Comparison of ENCODE assay signal across 15 cellular contexts in genomic region chr6:2034256-2034655, GRCh38.
DNase-seq lines count a peak whose midpoint lies in the region; ATAC-seq and TF ChIP-seq lines count a peak whose summit lies in the region.
"Had no signal": no experiment of that assay in that cellular context is flagged by ENCODE, and none has a peak within 500 bp of the region (broad histone marks: within the 10 kb centered on the region; RNA-seq: fewer than 3 reads in every experiment).

No MANE protein-coding gene starts in this region.

- H3K36me3 Mint-ChIP-seq in chondrocyte (ENCODE audit: low read depth) (no peaks in the 10 kb centered on the region), endodermal cell (ENCODE audit: low read depth) (no peaks in the 10 kb centered on the region)
- H3K36me3 Mint-ChIP-seq in activated T-cell treated with anti-CD3 and anti-CD28 coated beads, Interleukin-2, amount 50 U/mL, for 72 hours (ENCODE audit: insufficient read depth in 2 of 2): no peaks in the 10 kb centered on the region

- H2BK5ac ChIP-seq in IMR-90 (ENCODE audit: low read depth, low read length, poor library complexity, severe bottlenecking): no peak overlapping the region

- no peak for TF ChIP-seq POLR2A in IMR-90 (IDR thresholded peaks at IDR 0.05; ENCODE audit: low read depth, low read length)
- TF ChIP-seq POLR2A in uterus (IDR thresholded peaks at IDR 0.05): no peak

- H3K56ac ChIP-seq in IMR-90 (ENCODE audit: extremely low read depth, insufficient read depth, low read length): no peak overlapping the region

- no peak overlapping the region for H2BK15ac ChIP-seq in IMR-90 (ENCODE audit: low read depth, low read length)

- H3K79me2 ChIP-seq in osteoblast (ENCODE audit: insufficient read depth, low read length): no peaks in the 10 kb centered on the region

- H3K36me3 ChIP-seq in IMR-90 (ENCODE audit: control insufficient read depth, insufficient read depth, low read length) (no peaks in the 10 kb centered on the region), osteoblast (ENCODE audit: insufficient read depth, low read length) (no peaks in the 10 kb centered on the region), uterus (no peaks in the 10 kb centered on the region), endodermal cell (ENCODE audit: control insufficient read depth, insufficient read depth, low read length) (no peaks in the 10 kb centered on the region)

- WGBS in IMR-90 (ENCODE audit: extremely low coverage in 2 of 2, insufficient read length in 1 of 2), 2 experiments: no CpG with 5 or more reads among the region's 6 CpGs
- WGBS in endodermal cell (ENCODE audit: insufficient coverage in 1 of 2, insufficient read length in 1 of 2), 2 experiments: 92 to 94% methylated on average over 6 of the region's 6 CpGs

- POLR2A ChIA-PET in IMR-90 (lab: Charles Lee; ENCODE audit: unreplicated experiment): no interaction called here

- no peak overlapping the region for H3K14ac ChIP-seq in IMR-90 (replicated peaks; ENCODE audit: low read depth, low read length)

- H3K18ac ChIP-seq in IMR-90 (ENCODE audit: low read depth, low read length): no peak overlapping the region

- peak overlapping the region; percentile 93 for H3K27ac Mint-ChIP-seq in chondrocyte (ENCODE audit: unreplicated experiment)
- no peak overlapping the region for H3K27ac Mint-ChIP-seq in activated T-cell treated with anti-CD3 and anti-CD28 coated beads, Interleukin-2, amount 50 U/mL, for 72 hours
- no peak overlapping the region for H3K27ac Mint-ChIP-seq in endodermal cell
- H3K27ac Mint-ChIP-seq: CD4-positive, alpha-beta T cell; H9 had no signal

- in situ Hi-C loops in IMR-90 (cut with MboI; ENCODE audit: low sequenced_read_pairs): no loop called here

- H3K4me1 Mint-ChIP-seq in chondrocyte (ENCODE audit: low read depth) (peaks cover 39% of the 10 kb centered on the region), endodermal cell (no peaks in the 10 kb centered on the region)
- H3K4me1 Mint-ChIP-seq in activated T-cell treated with anti-CD3 and anti-CD28 coated beads, Interleukin-2, amount 50 U/mL, for 72 hours (ENCODE audit: low read depth): peaks cover 42% of the 10 kb centered on the region

- ATAC-seq in IMR-90 (ENCODE audit: low read depth) (peak; percentile 48), left lobe of liver (peak; percentile 61)
- ATAC-seq in activated T-cell treated with anti-CD3 and anti-CD28 coated beads, Interleukin-2, amount 50 U/mL, for 72 hours (replicated peaks in 1 of 2): no peak
- ATAC-seq: A549 had no signal

- H3K79me1 ChIP-seq in IMR-90 (ENCODE audit: low read depth in 1 of 2, low read length in 2 of 2): no peaks in the 10 kb centered on the region

- no peak overlapping the region for H4K5ac ChIP-seq in IMR-90 (ENCODE audit: low read depth, low read length)

- no peak overlapping the region for H4K8ac ChIP-seq in IMR-90 (ENCODE audit: low read depth in 2 of 2, low read length in 2 of 2)

- no peak overlapping the region for H2AK9ac ChIP-seq in IMR-90 (replicated peaks; ENCODE audit: low read depth, low read length, poor library complexity)

- no peak overlapping the region for H2AK5ac ChIP-seq in IMR-90 (ENCODE audit: low read depth, low read length)

- no TSS peak for BruUV-seq in IMR-90 (replicated peaks; lab: Mats Ljungman, UMichigan)

- H3K9ac ChIP-seq in IMR-90 (ENCODE audit: low read depth, low read length) (no peak overlapping the region), endodermal cell (ENCODE audit: extremely low read depth, low read length, poor library complexity, severe bottlenecking) (no peak overlapping the region)

- no peak overlapping the region for H2AFZ ChIP-seq in IMR-90 (replicated peaks; ENCODE audit: low read length, poor library complexity)
- H2AFZ ChIP-seq in osteoblast (ENCODE audit: low read length): no peak overlapping the region

- no peaks in the 10 kb centered on the region for H3K27me3 ChIP-seq in IMR-90 (ENCODE audit: control insufficient read depth, insufficient read depth, low read length)
- no peaks in the 10 kb centered on the region for H3K27me3 ChIP-seq in osteoblast (ENCODE audit: insufficient read depth, low read length)
- no peaks in the 10 kb centered on the region for H3K27me3 ChIP-seq in uterus
- no peaks in the 10 kb centered on the region for H3K27me3 ChIP-seq in endodermal cell (ENCODE audit: control insufficient read depth, insufficient read depth, low read length, poor library complexity, severe bottlenecking)

- no peaks in the 10 kb centered on the region for H3K9me3 Mint-ChIP-seq in chondrocyte (ENCODE audit: low read depth)
- H3K9me3 Mint-ChIP-seq in activated T-cell treated with anti-CD3 and anti-CD28 coated beads, Interleukin-2, amount 50 U/mL, for 72 hours: no peaks in the 10 kb centered on the region
- no peaks in the 10 kb centered on the region for H3K9me3 Mint-ChIP-seq in endodermal cell
- H3K9me3 Mint-ChIP-seq: CD4-positive, alpha-beta T cell; H9 had no signal

- TF ChIP-seq RAD21 in IMR-90 (IDR thresholded peaks at IDR 0.05; ENCODE audit: low read length): no peak

- H3K4me3 Mint-ChIP-seq in chondrocyte (ENCODE audit: unreplicated experiment) (peak overlapping the region; percentile 34), endodermal cell (no peak overlapping the region)
- no peak overlapping the region for H3K4me3 Mint-ChIP-seq in activated T-cell treated with anti-CD3 and anti-CD28 coated beads, Interleukin-2, amount 50 U/mL, for 72 hours
- H3K4me3 Mint-ChIP-seq: CD4-positive, alpha-beta T cell; H9 had no signal

- intact Hi-C loops in IMR-90 (cut with micrococcal nuclease) (loop anchor here (10.0 kb wide), 1 partner anchor 419 kb away; no protein-coding TSS in a partner anchor), uterus (cut with DNase I; ENCODE audit: low total_unique reads) (no loop called here)

- H4K91ac ChIP-seq in IMR-90 (ENCODE audit: insufficient read depth, low read depth, low read length): no peak overlapping the region

- TF ChIP-seq CTCF in IMR-90 (conservative IDR thresholded peaks at IDR 0.05; ENCODE audit: low read depth, low read length): no peak
- TF ChIP-seq CTCF in chondrocyte (IDR thresholded peaks at IDR 0.05): no peak
- no peak for TF ChIP-seq CTCF in osteoblast (IDR thresholded peaks at IDR 0.05; ENCODE audit: extremely low read depth, low read depth, low read length)
- no peak for TF ChIP-seq CTCF in uterus (IDR thresholded peaks at IDR 0.05)
- no peak for TF ChIP-seq CTCF in endodermal cell (conservative IDR thresholded peaks at IDR 0.05)

- dilution Hi-C loops in IMR-90 (cut with HindIII; ENCODE audit: low sequenced_read_pairs, unreplicated experiment): no loop called here

- CTCF ChIA-PET in IMR-90 (lab: Yijun Ruan, JAX): no interaction called here

- H4K20me1 ChIP-seq in IMR-90 (ENCODE audit: insufficient read depth, low read length) (no peaks in the 10 kb centered on the region), osteoblast (ENCODE audit: insufficient read depth, low read length) (peaks cover 2% of the 10 kb centered on the region)

- H3K4me3 ChIP-seq in IMR-90 (ENCODE audit: insufficient read depth, low read depth, low read length): no peak overlapping the region
- no peak overlapping the region for H3K4me3 ChIP-seq in osteoblast (ENCODE audit: insufficient read depth, low read length)
- no peak overlapping the region for H3K4me3 ChIP-seq in uterus
- no peak overlapping the region for H3K4me3 ChIP-seq in endodermal cell (ENCODE audit: low read length)
- H3K4me3 ChIP-seq: A549 had no signal

- no peak overlapping the region for H2BK120ac ChIP-seq in IMR-90 (ENCODE audit: low read depth, low read length)

- H3K4me2 ChIP-seq in IMR-90 (ENCODE audit: low read depth, low read length) (no peak overlapping the region), osteoblast (ENCODE audit: insufficient read depth, low read length) (peak overlapping the region; percentile 15)
- H3K4me2 ChIP-seq: A549 had no signal

- no peak overlapping the region for H3K27ac ChIP-seq in IMR-90 (ENCODE audit: insufficient read depth, low read length)
- H3K27ac ChIP-seq in osteoblast (ENCODE audit: low read depth, low read length): no peak overlapping the region
- H3K27ac ChIP-seq in uterus: no peak overlapping the region
- no peak overlapping the region for H3K27ac ChIP-seq in endodermal cell (ENCODE audit: low read depth, low read length)
- H3K27ac ChIP-seq: 22Rv1, A549, C4-2B had no signal

- no peak overlapping the region for H2BK20ac ChIP-seq in IMR-90 (ENCODE audit: low read depth, low read length)

- H3K9me1 ChIP-seq in IMR-90 (ENCODE audit: insufficient read depth, low read length): peaks cover 5% of the 10 kb centered on the region; the same call in 1 of the 2 replicates

- peaks cover 7% of the 10 kb centered on the region; the same call in 1 of the 2 replicates for H3K4me1 ChIP-seq in IMR-90 (ENCODE audit: control insufficient read depth, insufficient read depth, low read length)
- H3K4me1 ChIP-seq in osteoblast (ENCODE audit: insufficient read depth, low read length): peaks cover 7% of the 10 kb centered on the region
- no peaks in the 10 kb centered on the region for H3K4me1 ChIP-seq in uterus
- H3K4me1 ChIP-seq in endodermal cell (ENCODE audit: control insufficient read depth, insufficient read depth, low read length): no peaks in the 10 kb centered on the region
- H3K4me1 ChIP-seq: A549, Caco-2 had no signal

- H3K9me3 ChIP-seq in IMR-90 (ENCODE audit: control insufficient read depth, insufficient read depth, low read length) (no peaks in the 10 kb centered on the region), osteoblast (ENCODE audit: low read depth, low read length) (no peaks in the 10 kb centered on the region), uterus (no peaks in the 10 kb centered on the region), endodermal cell (ENCODE audit: control insufficient read depth, low read length) (no peaks in the 10 kb centered on the region)
- H3K9me3 ChIP-seq: A549, Caco-2 had no signal

- no peaks in the 10 kb centered on the region for H3K27me3 Mint-ChIP-seq in chondrocyte (ENCODE audit: low read depth)
- H3K27me3 Mint-ChIP-seq in activated T-cell treated with anti-CD3 and anti-CD28 coated beads, Interleukin-2, amount 50 U/mL, for 72 hours (ENCODE audit: low read depth): no peaks in the 10 kb centered on the region
- H3K27me3 Mint-ChIP-seq in endodermal cell (ENCODE audit: insufficient read depth): no peaks in the 10 kb centered on the region
- H3K27me3 Mint-ChIP-seq: CD4-positive, alpha-beta T cell had no signal

- no peak overlapping the region for H3K23ac ChIP-seq in IMR-90 (ENCODE audit: low read depth, low read length)

- no peak for DNase-seq in IMR-90
- no peak for DNase-seq in chondrocyte (ENCODE audit: low spot score)
- no peak for DNase-seq in left lobe of liver (ENCODE audit: low spot score)
- DNase-seq in osteoblast (ENCODE audit: insufficient read length, low spot score, missing footprints): no peak
- no peak for DNase-seq in activated T-cell treated with anti-CD3 and anti-CD28 coated beads, Interleukin-2, amount 50 U/mL, for 72 hours
- no peak for DNase-seq in uterus
- no peak for DNase-seq in activated CD4-positive, alpha-beta T cell treated with anti-CD3 and anti-CD28 coated beads, Interleukin-2, amount 50 U/mL, for 1 hour
- no peak for DNase-seq in endodermal cell
- DNase-seq: AML-193; Caco-2; CD4-positive, alpha-beta T cell; H9 had no signal

- no peak overlapping the region for H3K4ac ChIP-seq in IMR-90 (ENCODE audit: low read depth, low read length)

TF ChIP-seq in IMR-90, 13 proteins besides CTCF, POLR2A, EP300 and RAD21:
- TF ChIP-seq BHLHE40 (IDR thresholded peaks at IDR 0.05; ENCODE audit: low read depth, low read length): no peak
- TF ChIP-seq CEBPB (IDR thresholded peaks at IDR 0.05; ENCODE audit: low read depth, low read length): peak; percentile 93

Comparison
In these comparisons a context has a peak if more than half of its experiments do, and no peak if none do; other contexts are left out.
1. ATAC-seq: peak in IMR-90 (single experiment) and left lobe of liver (single experiment); none in activated T-cell treated with anti-CD3 and anti-CD28 coated beads, Interleukin-2, amount 50 U/mL, for 72 hours (0 of 2).